Comparison of ENCODE assay signal across 1 cellular context in the genomic region with DNA sequence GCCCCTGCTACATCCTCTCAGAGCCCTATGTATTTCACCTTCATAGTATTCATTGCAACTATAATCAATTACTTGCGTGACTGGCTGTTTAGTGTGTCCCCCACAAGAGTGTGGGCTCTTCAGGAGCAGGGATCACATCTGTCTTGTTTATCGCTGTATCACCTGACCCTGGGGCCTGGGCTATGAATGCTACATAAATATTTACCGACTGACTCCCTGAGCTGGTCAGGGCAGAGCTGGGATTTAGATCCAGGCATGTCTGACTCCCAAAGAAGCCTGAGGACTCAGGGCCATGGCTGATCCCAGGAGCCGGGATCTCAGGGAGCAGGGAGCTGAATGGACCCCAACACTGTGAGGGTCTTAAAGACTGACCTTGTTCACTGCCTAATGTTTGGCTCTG.
TF ChIP-seq lines count a peak whose summit lies in the region.

No MANE protein-coding gene starts in this region.

TF ChIP-seq in HepG2, 621 proteins besides CTCF, POLR2A, EP300 and RAD21 (continued from another document):
- TF ChIP-seq, protein P1, sequence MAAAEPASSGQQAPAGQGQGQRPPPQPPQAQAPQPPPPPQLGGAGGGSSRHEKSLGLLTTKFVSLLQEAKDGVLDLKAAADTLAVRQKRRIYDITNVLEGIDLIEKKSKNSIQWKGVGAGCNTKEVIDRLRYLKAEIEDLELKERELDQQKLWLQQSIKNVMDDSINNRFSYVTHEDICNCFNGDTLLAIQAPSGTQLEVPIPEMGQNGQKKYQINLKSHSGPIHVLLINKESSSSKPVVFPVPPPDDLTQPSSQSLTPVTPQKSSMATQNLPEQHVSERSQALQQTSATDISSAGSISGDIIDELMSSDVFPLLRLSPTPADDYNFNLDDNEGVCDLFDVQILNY (CRISPR knock-in tag; conservative IDR thresholded peaks at IDR 0.05) = no peak
- TF ChIP-seq DPF2 (CRISPR knock-in tag; IDR thresholded peaks at IDR 0.05; ENCODE audit: borderline replicate concordance, low read depth) = no peak
- no peak for TF ChIP-seq MIXL1 (CRISPR knock-in tag; IDR thresholded peaks at IDR 0.05)
- no peak for TF ChIP-seq TEAD3 (CRISPR knock-in tag; optimal IDR thresholded peaks at IDR 0.05; ENCODE audit: borderline replicate concordance)
